In the genomic region with DNA sequence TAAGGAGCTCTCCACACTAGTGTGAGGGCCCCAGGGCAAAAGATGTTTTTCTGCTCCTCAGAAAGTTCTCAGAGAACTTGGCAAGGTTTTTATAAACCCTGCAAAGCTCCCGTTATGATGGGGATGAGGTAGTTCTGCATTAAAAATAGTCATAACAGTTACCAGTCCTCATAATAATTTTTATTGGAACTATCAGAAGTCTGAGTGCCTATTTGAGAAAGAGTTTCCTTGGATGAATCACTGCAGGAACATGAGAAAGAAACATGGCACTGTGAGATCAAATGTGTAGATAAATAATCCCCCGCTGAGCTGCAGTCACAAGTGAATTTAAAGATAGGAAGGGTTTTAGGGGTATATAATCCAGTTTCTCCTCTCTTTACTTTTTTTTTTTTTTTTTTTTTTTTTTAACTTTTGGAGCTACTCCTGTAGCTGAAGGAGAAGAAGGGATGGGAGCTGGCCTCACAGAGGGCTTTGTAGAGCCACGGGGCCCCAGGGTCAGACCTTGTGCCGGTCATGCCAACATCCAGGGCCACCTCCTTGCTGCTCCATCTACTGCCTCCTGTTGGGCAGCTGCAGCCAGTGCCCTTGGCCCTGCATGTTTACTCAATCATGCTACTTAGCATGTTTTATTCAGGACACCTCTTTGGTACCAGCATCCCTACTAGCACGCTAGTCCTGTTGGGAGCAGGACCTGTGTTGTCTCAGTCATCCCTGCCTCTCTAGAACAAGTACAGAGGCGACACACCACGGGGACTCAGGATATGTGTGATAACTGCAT, we compare ENCODE assay signal across 1 cellular context.
TF ChIP-seq lines count a peak whose summit lies in the region.

No MANE protein-coding gene starts in this region.

TF ChIP-seq in GM23338, 12 proteins besides CTCF, POLR2A, EP300 and RAD21 (continued from another document):
- TF ChIP-seq, protein P1, sequence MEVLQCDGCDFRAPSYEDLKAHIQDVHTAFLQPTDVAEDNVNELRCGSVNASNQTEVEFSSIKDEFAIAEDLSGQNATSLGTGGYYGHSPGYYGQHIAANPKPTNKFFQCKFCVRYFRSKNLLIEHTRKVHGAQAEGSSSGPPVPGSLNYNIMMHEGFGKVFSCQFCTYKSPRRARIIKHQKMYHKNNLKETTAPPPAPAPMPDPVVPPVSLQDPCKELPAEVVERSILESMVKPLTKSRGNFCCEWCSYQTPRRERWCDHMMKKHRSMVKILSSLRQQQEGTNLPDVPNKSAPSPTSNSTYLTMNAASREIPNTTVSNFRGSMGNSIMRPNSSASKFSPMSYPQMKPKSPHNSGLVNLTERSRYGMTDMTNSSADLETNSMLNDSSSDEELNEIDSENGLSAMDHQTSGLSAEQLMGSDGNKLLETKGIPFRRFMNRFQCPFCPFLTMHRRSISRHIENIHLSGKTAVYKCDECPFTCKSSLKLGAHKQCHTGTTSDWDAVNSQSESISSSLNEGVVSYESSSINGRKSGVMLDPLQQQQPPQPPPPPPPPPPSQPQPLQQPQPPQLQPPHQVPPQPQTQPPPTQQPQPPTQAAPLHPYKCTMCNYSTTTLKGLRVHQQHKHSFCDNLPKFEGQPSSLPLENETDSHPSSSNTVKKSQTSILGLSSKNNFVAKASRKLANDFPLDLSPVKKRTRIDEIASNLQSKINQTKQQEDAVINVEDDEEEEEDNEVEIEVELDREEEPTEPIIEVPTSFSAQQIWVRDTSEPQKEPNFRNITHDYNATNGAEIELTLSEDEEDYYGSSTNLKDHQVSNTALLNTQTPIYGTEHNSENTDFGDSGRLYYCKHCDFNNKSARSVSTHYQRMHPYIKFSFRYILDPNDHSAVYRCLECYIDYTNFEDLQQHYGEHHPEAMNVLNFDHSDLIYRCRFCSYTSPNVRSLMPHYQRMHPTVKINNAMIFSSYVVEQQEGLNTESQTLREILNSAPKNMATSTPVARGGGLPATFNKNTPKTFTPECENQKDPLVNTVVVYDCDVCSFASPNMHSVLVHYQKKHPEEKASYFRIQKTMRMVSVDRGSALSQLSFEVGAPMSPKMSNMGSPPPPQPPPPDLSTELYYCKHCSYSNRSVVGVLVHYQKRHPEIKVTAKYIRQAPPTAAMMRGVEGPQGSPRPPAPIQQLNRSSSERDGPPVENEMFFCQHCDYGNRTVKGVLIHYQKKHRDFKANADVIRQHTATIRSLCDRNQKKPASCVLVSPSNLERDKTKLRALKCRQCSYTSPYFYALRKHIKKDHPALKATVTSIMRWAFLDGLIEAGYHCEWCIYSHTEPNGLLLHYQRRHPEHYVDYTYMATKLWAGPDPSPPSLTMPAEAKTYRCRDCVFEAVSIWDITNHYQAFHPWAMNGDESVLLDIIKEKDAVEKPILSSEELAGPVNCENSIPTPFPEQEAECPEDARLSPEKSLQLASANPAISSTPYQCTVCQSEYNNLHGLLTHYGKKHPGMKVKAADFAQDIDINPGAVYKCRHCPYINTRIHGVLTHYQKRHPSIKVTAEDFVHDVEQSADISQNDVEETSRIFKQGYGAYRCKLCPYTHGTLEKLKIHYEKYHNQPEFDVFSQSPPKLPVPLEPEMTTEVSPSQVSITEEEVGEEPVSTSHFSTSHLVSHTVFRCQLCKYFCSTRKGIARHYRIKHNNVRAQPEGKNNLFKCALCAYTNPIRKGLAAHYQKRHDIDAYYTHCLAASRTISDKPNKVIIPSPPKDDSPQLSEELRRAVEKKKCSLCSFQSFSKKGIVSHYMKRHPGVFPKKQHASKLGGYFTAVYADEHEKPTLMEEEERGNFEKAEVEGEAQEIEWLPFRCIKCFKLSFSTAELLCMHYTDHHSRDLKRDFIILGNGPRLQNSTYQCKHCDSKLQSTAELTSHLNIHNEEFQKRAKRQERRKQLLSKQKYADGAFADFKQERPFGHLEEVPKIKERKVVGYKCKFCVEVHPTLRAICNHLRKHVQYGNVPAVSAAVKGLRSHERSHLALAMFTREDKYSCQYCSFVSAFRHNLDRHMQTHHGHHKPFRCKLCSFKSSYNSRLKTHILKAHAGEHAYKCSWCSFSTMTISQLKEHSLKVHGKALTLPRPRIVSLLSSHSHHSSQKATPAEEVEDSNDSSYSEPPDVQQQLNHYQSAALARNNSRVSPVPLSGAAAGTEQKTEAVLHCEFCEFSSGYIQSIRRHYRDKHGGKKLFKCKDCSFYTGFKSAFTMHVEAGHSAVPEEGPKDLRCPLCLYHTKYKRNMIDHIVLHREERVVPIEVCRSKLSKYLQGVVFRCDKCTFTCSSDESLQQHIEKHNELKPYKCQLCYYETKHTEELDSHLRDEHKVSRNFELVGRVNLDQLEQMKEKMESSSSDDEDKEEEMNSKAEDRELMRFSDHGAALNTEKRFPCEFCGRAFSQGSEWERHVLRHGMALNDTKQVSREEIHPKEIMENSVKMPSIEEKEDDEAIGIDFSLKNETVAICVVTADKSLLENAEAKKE (CRISPR knock-in tag; IDR thresholded peaks at IDR 0.05), result no peak
- TF ChIP-seq CREB1 (CRISPR knock-in tag; IDR thresholded peaks at IDR 0.05; ENCODE audit: low read depth) (no peak), ZNF331 (CRISPR knock-in tag; IDR thresholded peaks at IDR 0.05; ENCODE audit: low read depth) (no peak), POLR2AphosphoS5 (IDR thresholded peaks at IDR 0.05; ENCODE audit: low read depth) (no peak), EZH2 (IDR thresholded peaks at IDR 0.05; ENCODE audit: low read depth, unreplicated experiment) (no peak), STAT1 (IDR thresholded peaks at IDR 0.05; ENCODE audit: unreplicated experiment) (no peak), JUNB (IDR thresholded peaks at IDR 0.05; ENCODE audit: unreplicated experiment) (no peak)
- TF ChIP-seq, protein P2, sequence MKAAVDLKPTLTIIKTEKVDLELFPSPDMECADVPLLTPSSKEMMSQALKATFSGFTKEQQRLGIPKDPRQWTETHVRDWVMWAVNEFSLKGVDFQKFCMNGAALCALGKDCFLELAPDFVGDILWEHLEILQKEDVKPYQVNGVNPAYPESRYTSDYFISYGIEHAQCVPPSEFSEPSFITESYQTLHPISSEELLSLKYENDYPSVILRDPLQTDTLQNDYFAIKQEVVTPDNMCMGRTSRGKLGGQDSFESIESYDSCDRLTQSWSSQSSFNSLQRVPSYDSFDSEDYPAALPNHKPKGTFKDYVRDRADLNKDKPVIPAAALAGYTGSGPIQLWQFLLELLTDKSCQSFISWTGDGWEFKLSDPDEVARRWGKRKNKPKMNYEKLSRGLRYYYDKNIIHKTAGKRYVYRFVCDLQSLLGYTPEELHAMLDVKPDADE (IDR thresholded peaks at IDR 0.05), result no peak
- TF ChIP-seq, protein P3, sequence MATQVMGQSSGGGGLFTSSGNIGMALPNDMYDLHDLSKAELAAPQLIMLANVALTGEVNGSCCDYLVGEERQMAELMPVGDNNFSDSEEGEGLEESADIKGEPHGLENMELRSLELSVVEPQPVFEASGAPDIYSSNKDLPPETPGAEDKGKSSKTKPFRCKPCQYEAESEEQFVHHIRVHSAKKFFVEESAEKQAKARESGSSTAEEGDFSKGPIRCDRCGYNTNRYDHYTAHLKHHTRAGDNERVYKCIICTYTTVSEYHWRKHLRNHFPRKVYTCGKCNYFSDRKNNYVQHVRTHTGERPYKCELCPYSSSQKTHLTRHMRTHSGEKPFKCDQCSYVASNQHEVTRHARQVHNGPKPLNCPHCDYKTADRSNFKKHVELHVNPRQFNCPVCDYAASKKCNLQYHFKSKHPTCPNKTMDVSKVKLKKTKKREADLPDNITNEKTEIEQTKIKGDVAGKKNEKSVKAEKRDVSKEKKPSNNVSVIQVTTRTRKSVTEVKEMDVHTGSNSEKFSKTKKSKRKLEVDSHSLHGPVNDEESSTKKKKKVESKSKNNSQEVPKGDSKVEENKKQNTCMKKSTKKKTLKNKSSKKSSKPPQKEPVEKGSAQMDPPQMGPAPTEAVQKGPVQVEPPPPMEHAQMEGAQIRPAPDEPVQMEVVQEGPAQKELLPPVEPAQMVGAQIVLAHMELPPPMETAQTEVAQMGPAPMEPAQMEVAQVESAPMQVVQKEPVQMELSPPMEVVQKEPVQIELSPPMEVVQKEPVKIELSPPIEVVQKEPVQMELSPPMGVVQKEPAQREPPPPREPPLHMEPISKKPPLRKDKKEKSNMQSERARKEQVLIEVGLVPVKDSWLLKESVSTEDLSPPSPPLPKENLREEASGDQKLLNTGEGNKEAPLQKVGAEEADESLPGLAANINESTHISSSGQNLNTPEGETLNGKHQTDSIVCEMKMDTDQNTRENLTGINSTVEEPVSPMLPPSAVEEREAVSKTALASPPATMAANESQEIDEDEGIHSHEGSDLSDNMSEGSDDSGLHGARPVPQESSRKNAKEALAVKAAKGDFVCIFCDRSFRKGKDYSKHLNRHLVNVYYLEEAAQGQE (IDR thresholded peaks at IDR 0.05; ENCODE audit: unreplicated experiment), result no peak
